ENCODE assay signal across 19 cellular contexts in genomic region chr2:3657881-3658280, GRCh38. TPM values are rescaled to one million over a fixed set of nuclear protein-coding genes. Genes with fewer than 3 reads are reported as not detected.
DNase-seq lines count a peak whose midpoint lies in the region; ATAC-seq and TF ChIP-seq lines count a peak whose summit lies in the region.
"Had no signal": no experiment of that assay in that cellular context is flagged by ENCODE, and none has a peak within 500 bp of the region (broad histone marks: within the 10 kb centered on the region; RNA-seq: fewer than 3 reads in every experiment).

Gene ALLC (plus strand): TSS chr2:3658200. CDS start chr2:3671158, 12,958 bp downstream.

- H3K9ac ChIP-seq in BLaER1 treated with 17β-estradiol and CSF1 and Interleukin-3, amounts not matched to agents 10 nM and 100 nM, result peak within 1 kb of the TSS in 8 of 11 experiments; percentile 60 to 77 (median 70); a peak in 14 of 22 replicates
- H3K9ac ChIP-seq in OCI-LY1 (ENCODE audit: low read length) (peak within 1 kb of the TSS; percentile 82), endodermal cell (ENCODE audit: extremely low read depth, low read length, poor library complexity, severe bottlenecking) (no peak within 1 kb of the TSS)

- no peaks in the 10 kb centered on the region for H3K36me3 Mint-ChIP-seq in endodermal cell (ENCODE audit: low read depth)
- H3K36me3 Mint-ChIP-seq in progenitor cell of endocrine pancreas (ENCODE audit: insufficient read depth), result no peaks in the 10 kb centered on the region
- H3K36me3 Mint-ChIP-seq: activated naive CD4-positive, alpha-beta T cell treated with anti-CD3 and anti-CD28 coated beads, Interleukin-2, amount 10 ng/mL, durations not matched to agents 7 days and 5 days had no signal

- peaks cover 29% of the 10 kb centered on the region for H3K4me1 Mint-ChIP-seq in endodermal cell
- peaks cover 30% of the 10 kb centered on the region for H3K4me1 Mint-ChIP-seq in progenitor cell of endocrine pancreas (ENCODE audit: low read depth)
- H3K4me1 Mint-ChIP-seq: activated naive CD4-positive, alpha-beta T cell treated with anti-CD3 and anti-CD28 coated beads, Interleukin-2, amount 10 ng/mL, durations not matched to agents 7 days and 5 days had no signal

- H3F3A ChIP-seq in OCI-LY1 (ENCODE audit: insufficient read depth, low read length), result peaks cover 8% of the 10 kb centered on the region

- H3K36me3 ChIP-seq in BLaER1 treated with 17β-estradiol and CSF1 and Interleukin-3, amounts not matched to agents 10 nM and 100 nM, result no peaks in the 10 kb centered on the region
- H3K36me3 ChIP-seq in OCI-LY1 (ENCODE audit: insufficient read depth, low read length) (no peaks in the 10 kb centered on the region), endodermal cell (ENCODE audit: control insufficient read depth, insufficient read depth, low read length) (no peaks in the 10 kb centered on the region)
- H3K36me3 ChIP-seq: colonic mucosa had no signal

- H3K4me1 ChIP-seq in BLaER1 treated with 17β-estradiol and CSF1 and Interleukin-3, amounts not matched to agents 10 nM and 100 nM, result peaks cover 75 to 100% (median 100%) of the 10 kb centered on the region in 10 experiments
- peaks cover 95% of the 10 kb centered on the region for H3K4me1 ChIP-seq in OCI-LY1 (ENCODE audit: insufficient read depth, low read length, severe bottlenecking)
- peaks cover 11% of the 10 kb centered on the region for H3K4me1 ChIP-seq in endodermal cell (ENCODE audit: control insufficient read depth, insufficient read depth, low read length)
- H3K4me1 ChIP-seq: colonic mucosa had no signal

- H3K79me2 ChIP-seq in OCI-LY1 (ENCODE audit: insufficient read depth, low read length), result no peaks in the 10 kb centered on the region

- no peaks in the 10 kb centered on the region for H3K9me2 ChIP-seq in OCI-LY1 (ENCODE audit: low read depth, low read length)

- H3K4me3 ChIP-seq in BLaER1 treated with 17β-estradiol and CSF1 and Interleukin-3, amounts not matched to agents 10 nM and 100 nM, result 0 out of 20 replicates have a peak within 1 kb of the TSS, but pooled peaks of 2 of the 10 experiments have one; percentile 12
- peak within 1 kb of the TSS; percentile 36 for H3K4me3 ChIP-seq in OCI-LY1 (ENCODE audit: low read depth, low read length, poor library complexity, severe bottlenecking)
- H3K4me3 ChIP-seq in endodermal cell (ENCODE audit: low read length), result no peak within 1 kb of the TSS
- H3K4me3 ChIP-seq: colonic mucosa had no signal

- H3K4me2 ChIP-seq in BLaER1 treated with 17β-estradiol and CSF1 and Interleukin-3, amounts not matched to agents 10 nM and 100 nM, result peak within 1 kb of the TSS; percentile 71 to 94 (median 79)
- H3K4me2 ChIP-seq in OCI-LY1 (ENCODE audit: low read length), result peak within 1 kb of the TSS; percentile 60

- H3K9me3 ChIP-seq in BLaER1 treated with 17β-estradiol and CSF1 and Interleukin-3, amounts not matched to agents 10 nM and 100 nM (replicated peaks in 1 of 11), result peaks cover 0 to 9% (median 5%) of the 10 kb centered on the region in 11 experiments; a peak in 11 of 22 replicates
- H3K9me3 ChIP-seq in OCI-LY1 (ENCODE audit: low read length) (no peaks in the 10 kb centered on the region), endodermal cell (ENCODE audit: control insufficient read depth, low read length) (no peaks in the 10 kb centered on the region)
- H3K9me3 ChIP-seq: colonic mucosa had no signal

- H3K9me3 Mint-ChIP-seq in endodermal cell, result no peaks in the 10 kb centered on the region
- H3K9me3 Mint-ChIP-seq in progenitor cell of endocrine pancreas (ENCODE audit: low read depth), result no peaks in the 10 kb centered on the region
- H3K9me3 Mint-ChIP-seq: activated naive CD4-positive, alpha-beta T cell treated with anti-CD3 and anti-CD28 coated beads, Interleukin-2, amount 10 ng/mL, durations not matched to agents 7 days and 5 days had no signal

- intact Hi-C loops in head of caudate nucleus (cut with DNase I), result no loop called here

- peaks cover 13% of the 10 kb centered on the region for H3K27me3 Mint-ChIP-seq in endodermal cell (ENCODE audit: insufficient read depth)
- no peaks in the 10 kb centered on the region for H3K27me3 Mint-ChIP-seq in progenitor cell of endocrine pancreas
- H3K27me3 Mint-ChIP-seq: activated naive CD4-positive, alpha-beta T cell treated with anti-CD3 and anti-CD28 coated beads, Interleukin-2, amount 10 ng/mL, durations not matched to agents 7 days and 5 days had no signal

- H3K4me3 Mint-ChIP-seq in endodermal cell, result no peak within 1 kb of the TSS
- H3K4me3 Mint-ChIP-seq in progenitor cell of endocrine pancreas (ENCODE audit: low read depth), result no peak within 1 kb of the TSS
- H3K4me3 Mint-ChIP-seq: activated naive CD4-positive, alpha-beta T cell treated with anti-CD3 and anti-CD28 coated beads, Interleukin-2, amount 10 ng/mL, durations not matched to agents 7 days and 5 days had no signal

- TF ChIP-seq CTCF in OCI-LY1 (IDR thresholded peaks at IDR 0.05; ENCODE audit: low read length) (no peak), endodermal cell (conservative IDR thresholded peaks at IDR 0.05) (no peak), progenitor cell of endocrine pancreas (IDR thresholded peaks at IDR 0.05; ENCODE audit: unreplicated experiment) (no peak)

- no peak within 1 kb of the TSS for H2AFZ ChIP-seq in OCI-LY1 (ENCODE audit: low read length)

- peaks cover 0 to 38% (median 0%) of the 10 kb centered on the region in 11 experiments; a peak in 8 of 22 replicates for H3K27me3 ChIP-seq in BLaER1 treated with 17β-estradiol and CSF1 and Interleukin-3, amounts not matched to agents 10 nM and 100 nM
- H3K27me3 ChIP-seq in OCI-LY1 (ENCODE audit: insufficient read depth, low read length) (no peaks in the 10 kb centered on the region), endodermal cell (ENCODE audit: control insufficient read depth, insufficient read depth, low read length, poor library complexity, severe bottlenecking) (no peaks in the 10 kb centered on the region)
- H3K27me3 ChIP-seq: colonic mucosa had no signal

- no peak for ATAC-seq in HG03159 (IDR thresholded peaks at IDR 0.05; ENCODE audit: unreplicated experiment)

- WGBS in endodermal cell (ENCODE audit: insufficient coverage in 1 of 2, insufficient read length in 1 of 2), 2 experiments, result 92 to 95% methylated on average over 6 to 7 of the region's 7 CpGs

- H3K27ac Mint-ChIP-seq in endodermal cell, result no peak within 1 kb of the TSS
- peak within 1 kb of the TSS; percentile 69 for H3K27ac Mint-ChIP-seq in progenitor cell of endocrine pancreas
- H3K27ac Mint-ChIP-seq: activated naive CD4-positive, alpha-beta T cell treated with anti-CD3 and anti-CD28 coated beads, Interleukin-2, amount 10 ng/mL, durations not matched to agents 7 days and 5 days had no signal

- H3K27ac ChIP-seq in BLaER1 treated with 17β-estradiol and CSF1 and Interleukin-3, amounts not matched to agents 10 nM and 100 nM, result peak within 1 kb of the TSS in 9 of 11 experiments; percentile 75 to 89 (median 80); a peak in 17 of 22 replicates
- peak within 1 kb of the TSS; percentile 99 for H3K27ac ChIP-seq in OCI-LY1 (ENCODE audit: low read depth, low read length, poor library complexity, severe bottlenecking)
- H3K27ac ChIP-seq in endodermal cell (ENCODE audit: low read depth, low read length), result peak within 1 kb of the TSS; percentile 73
- H3K27ac ChIP-seq: colonic mucosa, VCaP had no signal

- H4K20me1 ChIP-seq in BLaER1 treated with 17β-estradiol and CSF1 and Interleukin-3, amounts not matched to agents 10 nM and 100 nM, result peaks cover 0 to 5% (median 0%) of the 10 kb centered on the region in 11 experiments; a peak in 1 of 22 replicates
- H4K20me1 ChIP-seq in OCI-LY1 (ENCODE audit: insufficient read depth, low read length), result no peaks in the 10 kb centered on the region

- DNase-seq in endodermal cell, result no peak
- DNase-seq in progenitor cell of endocrine pancreas (ENCODE audit: low spot score, unreplicated experiment), result no peak
- DNase-seq in 8988T, result no peak
- no peak for DNase-seq in head of caudate nucleus
- no peak for DNase-seq in amygdala (lab: John Stamatoyannopoulos, UW)
- DNase-seq: activated CD4-positive, alpha-beta T cell treated with anti-CD3 and anti-CD28 coated beads, Interleukin-2, amount 50 U/mL, for 4 hours; activated naive CD4-positive, alpha-beta T cell treated with anti-CD3 and anti-CD28 coated beads, Interleukin-2, amount 10 ng/mL, durations not matched to agents 7 days and 5 days; activated T-cell treated with anti-CD3 and anti-CD28 coated beads, Interleukin-2, amount 50 U/mL, for 1 hour; colonic mucosa; NCI-H1048; NCI-H2029 treated with DMSO at 0.1 percent for 48 hours; NCI-H446 treated with DMSO at 0.1 percent for 48 hours; SHP77 treated with DMSO at 0.1 percent for 48 hours; T-helper 1 cell had no signal

RNA-seq across cellular contexts. Expression of gene ALLC, which starts in this region (rescaled TPM):
- total RNA-seq in endodermal cell (not detected), progenitor cell of endocrine pancreas (0.16 TPM in 1 of 2 replicates, not detected in the other)
- not detected for polyA plus RNA-seq in endodermal cell (2013, experiment 1 of 2)
- polyA plus RNA-seq in endodermal cell (2013, experiment 2 of 2), result not detected
- total RNA-seq: colonic mucosa, renal cortical epithelial cell had no signal
